Comparison of ENCODE assay signal across 1 cellular context in genomic region chr19:45862271-45862563, GRCh38.
TF ChIP-seq lines count a peak whose summit lies in the region.

No MANE protein-coding gene starts in this region.

TF ChIP-seq in H1, 55 proteins besides CTCF, POLR2A, EP300 and RAD21:
- no peak for TF ChIP-seq SAP30 (IDR thresholded peaks at IDR 0.05; ENCODE audit: insufficient read depth, insufficient replicate concordance, low read length)
- no peak for TF ChIP-seq ZNF274 (IDR thresholded peaks at IDR 0.05; ENCODE audit: borderline replicate concordance, extremely low read depth, low read length)
